1 cellular context compared by ENCODE assay signal in the genomic region with DNA sequence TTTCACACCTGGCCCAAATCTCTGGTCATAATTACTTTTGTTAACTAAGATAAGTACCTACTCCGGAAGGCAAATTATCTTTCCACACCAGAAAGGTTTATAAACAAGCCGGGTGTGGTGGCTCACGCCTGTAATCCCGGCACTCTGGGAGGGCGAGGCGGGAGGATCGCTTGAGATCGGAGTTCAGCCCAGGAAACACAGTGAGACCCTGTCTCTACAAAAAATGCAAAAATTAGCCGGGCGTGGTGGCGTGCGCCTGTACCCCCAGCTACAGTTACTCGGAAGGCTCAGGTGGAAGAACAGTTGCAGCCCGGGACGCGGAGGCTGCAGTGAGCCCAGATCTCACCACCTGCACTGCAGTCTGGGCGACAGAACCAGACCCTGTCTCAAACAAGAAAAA.
TF ChIP-seq lines count a peak whose summit lies in the region.

No MANE protein-coding gene starts in this region.

TF ChIP-seq in HepG2, 621 proteins besides CTCF, POLR2A, EP300 and RAD21 (continued from another document and continues in another):
- no peak for TF ChIP-seq ASH2L (IDR thresholded peaks at IDR 0.05; ENCODE audit: insufficient read length, low read depth, low read length)
- 0 out of 2 replicates have a peak, but pooled peaks have one; percentile 55 for TF ChIP-seq TP53 (CRISPR knock-in tag; conservative IDR thresholded peaks at IDR 0.05)
- no peak for TF ChIP-seq BORCS8-MEF2B (CRISPR knock-in tag; IDR thresholded peaks at IDR 0.05)
- TF ChIP-seq TBX2 (CRISPR knock-in tag; IDR thresholded peaks at IDR 0.05; ENCODE audit: borderline replicate concordance): peak; percentile 57; the same call in 1 of the 2 replicates
- TF ChIP-seq KMT2A (CRISPR knock-in tag; IDR thresholded peaks at IDR 0.05): peak; percentile 85
- TF ChIP-seq, protein P1, sequence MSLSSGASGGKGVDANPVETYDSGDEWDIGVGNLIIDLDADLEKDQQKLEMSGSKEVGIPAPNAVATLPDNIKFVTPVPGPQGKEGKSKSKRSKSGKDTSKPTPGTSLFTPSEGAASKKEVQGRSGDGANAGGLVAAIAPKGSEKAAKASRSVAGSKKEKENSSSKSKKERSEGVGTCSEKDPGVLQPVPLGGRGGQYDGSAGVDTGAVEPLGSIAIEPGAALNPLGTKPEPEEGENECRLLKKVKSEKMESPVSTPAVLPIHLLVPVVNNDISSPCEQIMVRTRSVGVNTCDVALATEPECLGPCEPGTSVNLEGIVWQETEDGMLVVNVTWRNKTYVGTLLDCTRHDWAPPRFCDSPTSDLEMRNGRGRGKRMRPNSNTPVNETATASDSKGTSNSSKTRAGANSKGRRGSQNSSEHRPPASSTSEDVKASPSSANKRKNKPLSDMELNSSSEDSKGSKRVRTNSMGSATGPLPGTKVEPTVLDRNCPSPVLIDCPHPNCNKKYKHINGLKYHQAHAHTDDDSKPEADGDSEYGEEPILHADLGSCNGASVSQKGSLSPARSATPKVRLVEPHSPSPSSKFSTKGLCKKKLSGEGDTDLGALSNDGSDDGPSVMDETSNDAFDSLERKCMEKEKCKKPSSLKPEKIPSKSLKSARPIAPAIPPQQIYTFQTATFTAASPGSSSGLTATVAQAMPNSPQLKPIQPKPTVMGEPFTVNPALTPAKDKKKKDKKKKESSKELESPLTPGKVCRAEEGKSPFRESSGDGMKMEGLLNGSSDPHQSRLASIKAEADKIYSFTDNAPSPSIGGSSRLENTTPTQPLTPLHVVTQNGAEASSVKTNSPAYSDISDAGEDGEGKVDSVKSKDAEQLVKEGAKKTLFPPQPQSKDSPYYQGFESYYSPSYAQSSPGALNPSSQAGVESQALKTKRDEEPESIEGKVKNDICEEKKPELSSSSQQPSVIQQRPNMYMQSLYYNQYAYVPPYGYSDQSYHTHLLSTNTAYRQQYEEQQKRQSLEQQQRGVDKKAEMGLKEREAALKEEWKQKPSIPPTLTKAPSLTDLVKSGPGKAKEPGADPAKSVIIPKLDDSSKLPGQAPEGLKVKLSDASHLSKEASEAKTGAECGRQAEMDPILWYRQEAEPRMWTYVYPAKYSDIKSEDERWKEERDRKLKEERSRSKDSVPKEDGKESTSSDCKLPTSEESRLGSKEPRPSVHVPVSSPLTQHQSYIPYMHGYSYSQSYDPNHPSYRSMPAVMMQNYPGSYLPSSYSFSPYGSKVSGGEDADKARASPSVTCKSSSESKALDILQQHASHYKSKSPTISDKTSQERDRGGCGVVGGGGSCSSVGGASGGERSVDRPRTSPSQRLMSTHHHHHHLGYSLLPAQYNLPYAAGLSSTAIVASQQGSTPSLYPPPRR (CRISPR knock-in tag; IDR thresholded peaks at IDR 0.05; ENCODE audit: borderline replicate concordance): no peak
- TF ChIP-seq JUNB (CRISPR knock-in tag; IDR thresholded peaks at IDR 0.05; ENCODE audit: borderline replicate concordance): no peak
- no peak for TF ChIP-seq ZNF713 (CRISPR knock-in tag; IDR thresholded peaks at IDR 0.05)
- TF ChIP-seq, protein P2, sequence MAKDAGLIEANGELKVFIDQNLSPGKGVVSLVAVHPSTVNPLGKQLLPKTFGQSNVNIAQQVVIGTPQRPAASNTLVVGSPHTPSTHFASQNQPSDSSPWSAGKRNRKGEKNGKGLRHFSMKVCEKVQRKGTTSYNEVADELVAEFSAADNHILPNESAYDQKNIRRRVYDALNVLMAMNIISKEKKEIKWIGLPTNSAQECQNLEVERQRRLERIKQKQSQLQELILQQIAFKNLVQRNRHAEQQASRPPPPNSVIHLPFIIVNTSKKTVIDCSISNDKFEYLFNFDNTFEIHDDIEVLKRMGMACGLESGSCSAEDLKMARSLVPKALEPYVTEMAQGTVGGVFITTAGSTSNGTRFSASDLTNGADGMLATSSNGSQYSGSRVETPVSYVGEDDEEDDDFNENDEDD (CRISPR knock-in tag; IDR thresholded peaks at IDR 0.05; ENCODE audit: borderline replicate concordance): no peak
- 0 out of 2 replicates have a peak, but pooled peaks have one; percentile 39 for TF ChIP-seq KDM2A (CRISPR knock-in tag; IDR thresholded peaks at IDR 0.05; ENCODE audit: borderline replicate concordance, low read depth)
- no peak for TF ChIP-seq ZNF225 (CRISPR knock-in tag; IDR thresholded peaks at IDR 0.05)
- TF ChIP-seq, protein P3, sequence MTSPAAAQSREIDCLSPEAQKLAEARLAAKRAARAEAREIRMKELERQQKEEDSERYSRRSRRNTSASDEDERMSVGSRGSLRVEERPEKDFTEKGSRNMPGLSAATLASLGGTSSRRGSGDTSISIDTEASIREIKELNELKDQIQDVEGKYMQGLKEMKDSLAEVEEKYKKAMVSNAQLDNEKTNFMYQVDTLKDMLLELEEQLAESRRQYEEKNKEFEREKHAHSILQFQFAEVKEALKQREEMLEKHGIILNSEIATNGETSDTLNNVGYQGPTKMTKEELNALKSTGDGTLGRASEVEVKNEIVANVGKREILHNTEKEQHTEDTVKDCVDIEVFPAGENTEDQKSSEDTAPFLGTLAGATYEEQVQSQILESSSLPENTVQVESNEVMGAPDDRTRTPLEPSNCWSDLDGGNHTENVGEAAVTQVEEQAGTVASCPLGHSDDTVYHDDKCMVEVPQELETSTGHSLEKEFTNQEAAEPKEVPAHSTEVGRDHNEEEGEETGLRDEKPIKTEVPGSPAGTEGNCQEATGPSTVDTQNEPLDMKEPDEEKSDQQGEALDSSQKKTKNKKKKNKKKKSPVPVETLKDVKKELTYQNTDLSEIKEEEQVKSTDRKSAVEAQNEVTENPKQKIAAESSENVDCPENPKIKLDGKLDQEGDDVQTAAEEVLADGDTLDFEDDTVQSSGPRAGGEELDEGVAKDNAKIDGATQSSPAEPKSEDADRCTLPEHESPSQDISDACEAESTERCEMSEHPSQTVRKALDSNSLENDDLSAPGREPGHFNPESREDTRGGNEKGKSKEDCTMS (CRISPR knock-in tag; conservative IDR thresholded peaks at IDR 0.05): no peak
- peak in 1 of 2 experiments; percentile 29; a peak in 1 of 4 replicates for TF ChIP-seq KLF16 (CRISPR knock-in tag; IDR thresholded peaks at IDR 0.05)
- no peak for TF ChIP-seq REL (CRISPR knock-in tag; conservative IDR thresholded peaks at IDR 0.05)
- 0 out of 2 replicates have a peak, but pooled peaks have one; percentile 27 for TF ChIP-seq SIN3A (IDR thresholded peaks at IDR 0.05; ENCODE audit: borderline replicate concordance, low read depth, low read length)
- 0 out of 2 replicates have a peak, but pooled peaks have one; percentile 19 for TF ChIP-seq ETV5 (CRISPR knock-in tag; IDR thresholded peaks at IDR 0.05; ENCODE audit: borderline replicate concordance)
- TF ChIP-seq ZNF720 (CRISPR knock-in tag; IDR thresholded peaks at IDR 0.05): no peak
- TF ChIP-seq ESRRA (CRISPR knock-in tag; IDR thresholded peaks at IDR 0.05; ENCODE audit: low read depth): no peak
- no peak for TF ChIP-seq PAWR (CRISPR knock-in tag; IDR thresholded peaks at IDR 0.05; ENCODE audit: borderline replicate concordance)
- TF ChIP-seq, protein P4, sequence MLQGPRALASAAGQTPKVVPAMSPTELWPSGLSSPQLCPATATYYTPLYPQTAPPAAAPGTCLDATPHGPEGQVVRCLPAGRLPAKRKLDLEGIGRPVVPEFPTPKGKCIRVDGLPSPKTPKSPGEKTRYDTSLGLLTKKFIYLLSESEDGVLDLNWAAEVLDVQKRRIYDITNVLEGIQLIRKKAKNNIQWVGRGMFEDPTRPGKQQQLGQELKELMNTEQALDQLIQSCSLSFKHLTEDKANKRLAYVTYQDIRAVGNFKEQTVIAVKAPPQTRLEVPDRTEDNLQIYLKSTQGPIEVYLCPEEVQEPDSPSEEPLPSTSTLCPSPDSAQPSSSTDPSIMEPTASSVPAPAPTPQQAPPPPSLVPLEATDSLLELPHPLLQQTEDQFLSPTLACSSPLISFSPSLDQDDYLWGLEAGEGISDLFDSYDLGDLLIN (CRISPR knock-in tag; IDR thresholded peaks at IDR 0.05; ENCODE audit: borderline replicate concordance): no peak
- no peak for TF ChIP-seq ZNF781 (CRISPR knock-in tag; IDR thresholded peaks at IDR 0.05; ENCODE audit: borderline replicate concordance, not compliant biosample characterization)
- no peak for TF ChIP-seq SOX6 (IDR thresholded peaks at IDR 0.05)
- TF ChIP-seq SOX6 (CRISPR knock-in tag; IDR thresholded peaks at IDR 0.05): no peak
- peak; percentile 64; the same call in 1 of the 2 replicates for TF ChIP-seq ZSCAN31 (CRISPR knock-in tag; IDR thresholded peaks at IDR 0.05; ENCODE audit: low read depth)
- TF ChIP-seq ETV6 (CRISPR knock-in tag; conservative IDR thresholded peaks at IDR 0.05): 0 out of 2 replicates have a peak, but pooled peaks have one; percentile 53
- peak; percentile 99 for TF ChIP-seq ZNF460 (CRISPR knock-in tag; IDR thresholded peaks at IDR 0.05; ENCODE audit: borderline replicate concordance)
- TF ChIP-seq LCORL (IDR thresholded peaks at IDR 0.05): no peak
- TF ChIP-seq LCORL (CRISPR knock-in tag; IDR thresholded peaks at IDR 0.05): no peak
- TF ChIP-seq, protein P5, sequence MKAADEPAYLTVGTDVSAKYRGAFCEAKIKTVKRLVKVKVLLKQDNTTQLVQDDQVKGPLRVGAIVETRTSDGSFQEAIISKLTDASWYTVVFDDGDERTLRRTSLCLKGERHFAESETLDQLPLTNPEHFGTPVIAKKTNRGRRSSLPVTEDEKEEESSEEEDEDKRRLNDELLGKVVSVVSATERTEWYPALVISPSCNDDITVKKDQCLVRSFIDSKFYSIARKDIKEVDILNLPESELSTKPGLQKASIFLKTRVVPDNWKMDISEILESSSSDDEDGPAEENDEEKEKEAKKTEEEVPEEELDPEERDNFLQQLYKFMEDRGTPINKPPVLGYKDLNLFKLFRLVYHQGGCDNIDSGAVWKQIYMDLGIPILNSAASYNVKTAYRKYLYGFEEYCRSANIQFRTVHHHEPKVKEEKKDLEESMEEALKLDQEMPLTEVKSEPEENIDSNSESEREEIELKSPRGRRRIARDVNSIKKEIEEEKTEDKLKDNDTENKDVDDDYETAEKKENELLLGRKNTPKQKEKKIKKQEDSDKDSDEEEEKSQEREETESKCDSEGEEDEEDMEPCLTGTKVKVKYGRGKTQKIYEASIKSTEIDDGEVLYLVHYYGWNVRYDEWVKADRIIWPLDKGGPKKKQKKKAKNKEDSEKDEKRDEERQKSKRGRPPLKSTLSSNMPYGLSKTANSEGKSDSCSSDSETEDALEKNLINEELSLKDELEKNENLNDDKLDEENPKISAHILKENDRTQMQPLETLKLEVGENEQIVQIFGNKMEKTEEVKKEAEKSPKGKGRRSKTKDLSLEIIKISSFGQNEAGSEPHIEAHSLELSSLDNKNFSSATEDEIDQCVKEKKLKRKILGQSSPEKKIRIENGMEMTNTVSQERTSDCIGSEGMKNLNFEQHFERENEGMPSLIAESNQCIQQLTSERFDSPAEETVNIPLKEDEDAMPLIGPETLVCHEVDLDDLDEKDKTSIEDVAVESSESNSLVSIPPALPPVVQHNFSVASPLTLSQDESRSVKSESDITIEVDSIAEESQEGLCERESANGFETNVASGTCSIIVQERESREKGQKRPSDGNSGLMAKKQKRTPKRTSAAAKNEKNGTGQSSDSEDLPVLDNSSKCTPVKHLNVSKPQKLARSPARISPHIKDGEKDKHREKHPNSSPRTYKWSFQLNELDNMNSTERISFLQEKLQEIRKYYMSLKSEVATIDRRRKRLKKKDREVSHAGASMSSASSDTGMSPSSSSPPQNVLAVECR (CRISPR knock-in tag; IDR thresholded peaks at IDR 0.05; ENCODE audit: borderline replicate concordance): peak; percentile 35; the same call in 1 of the 2 replicates
- no peak for TF ChIP-seq CEBPG (CRISPR knock-in tag; IDR thresholded peaks at IDR 0.05)
- TF ChIP-seq ZZZ3 (CRISPR knock-in tag; IDR thresholded peaks at IDR 0.05; ENCODE audit: borderline replicate concordance): no peak
- TF ChIP-seq, protein P6, sequence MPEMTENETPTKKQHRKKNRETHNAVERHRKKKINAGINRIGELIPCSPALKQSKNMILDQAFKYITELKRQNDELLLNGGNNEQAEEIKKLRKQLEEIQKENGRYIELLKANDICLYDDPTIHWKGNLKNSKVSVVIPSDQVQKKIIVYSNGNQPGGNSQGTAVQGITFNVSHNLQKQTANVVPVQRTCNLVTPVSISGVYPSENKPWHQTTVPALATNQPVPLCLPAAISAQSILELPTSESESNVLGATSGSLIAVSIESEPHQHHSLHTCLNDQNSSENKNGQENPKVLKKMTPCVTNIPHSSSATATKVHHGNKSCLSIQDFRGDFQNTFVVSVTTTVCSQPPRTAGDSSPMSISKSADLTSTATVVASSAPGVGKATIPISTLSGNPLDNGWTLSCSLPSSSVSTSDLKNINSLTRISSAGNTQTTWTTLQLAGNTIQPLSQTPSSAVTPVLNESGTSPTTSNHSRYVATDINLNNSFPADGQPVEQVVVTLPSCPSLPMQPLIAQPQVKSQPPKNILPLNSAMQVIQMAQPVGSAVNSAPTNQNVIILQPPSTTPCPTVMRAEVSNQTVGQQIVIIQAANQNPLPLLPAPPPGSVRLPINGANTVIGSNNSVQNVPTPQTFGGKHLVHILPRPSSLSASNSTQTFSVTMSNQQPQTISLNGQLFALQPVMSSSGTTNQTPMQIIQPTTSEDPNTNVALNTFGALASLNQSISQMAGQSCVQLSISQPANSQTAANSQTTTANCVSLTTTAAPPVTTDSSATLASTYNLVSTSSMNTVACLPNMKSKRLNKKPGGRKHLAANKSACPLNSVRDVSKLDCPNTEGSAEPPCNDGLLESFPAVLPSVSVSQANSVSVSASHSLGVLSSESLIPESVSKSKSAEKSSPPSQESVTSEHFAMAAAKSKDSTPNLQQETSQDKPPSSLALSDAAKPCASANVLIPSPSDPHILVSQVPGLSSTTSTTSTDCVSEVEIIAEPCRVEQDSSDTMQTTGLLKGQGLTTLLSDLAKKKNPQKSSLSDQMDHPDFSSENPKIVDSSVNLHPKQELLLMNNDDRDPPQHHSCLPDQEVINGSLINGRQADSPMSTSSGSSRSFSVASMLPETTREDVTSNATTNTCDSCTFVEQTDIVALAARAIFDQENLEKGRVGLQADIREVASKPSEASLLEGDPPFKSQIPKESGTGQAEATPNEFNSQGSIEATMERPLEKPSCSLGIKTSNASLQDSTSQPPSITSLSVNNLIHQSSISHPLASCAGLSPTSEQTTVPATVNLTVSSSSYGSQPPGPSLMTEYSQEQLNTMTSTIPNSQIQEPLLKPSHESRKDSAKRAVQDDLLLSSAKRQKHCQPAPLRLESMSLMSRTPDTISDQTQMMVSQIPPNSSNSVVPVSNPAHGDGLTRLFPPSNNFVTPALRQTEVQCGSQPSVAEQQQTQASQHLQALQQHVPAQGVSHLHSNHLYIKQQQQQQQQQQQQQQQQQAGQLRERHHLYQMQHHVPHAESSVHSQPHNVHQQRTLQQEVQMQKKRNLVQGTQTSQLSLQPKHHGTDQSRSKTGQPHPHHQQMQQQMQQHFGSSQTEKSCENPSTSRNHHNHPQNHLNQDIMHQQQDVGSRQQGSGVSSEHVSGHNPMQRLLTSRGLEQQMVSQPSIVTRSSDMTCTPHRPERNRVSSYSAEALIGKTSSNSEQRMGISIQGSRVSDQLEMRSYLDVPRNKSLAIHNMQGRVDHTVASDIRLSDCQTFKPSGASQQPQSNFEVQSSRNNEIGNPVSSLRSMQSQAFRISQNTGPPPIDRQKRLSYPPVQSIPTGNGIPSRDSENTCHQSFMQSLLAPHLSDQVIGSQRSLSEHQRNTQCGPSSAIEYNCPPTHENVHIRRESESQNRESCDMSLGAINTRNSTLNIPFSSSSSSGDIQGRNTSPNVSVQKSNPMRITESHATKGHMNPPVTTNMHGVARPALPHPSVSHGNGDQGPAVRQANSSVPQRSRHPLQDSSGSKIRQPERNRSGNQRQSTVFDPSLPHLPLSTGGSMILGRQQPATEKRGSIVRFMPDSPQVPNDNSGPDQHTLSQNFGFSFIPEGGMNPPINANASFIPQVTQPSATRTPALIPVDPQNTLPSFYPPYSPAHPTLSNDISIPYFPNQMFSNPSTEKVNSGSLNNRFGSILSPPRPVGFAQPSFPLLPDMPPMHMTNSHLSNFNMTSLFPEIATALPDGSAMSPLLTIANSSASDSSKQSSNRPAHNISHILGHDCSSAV (CRISPR knock-in tag; IDR thresholded peaks at IDR 0.05; ENCODE audit: borderline replicate concordance): no peak
- no peak for TF ChIP-seq KDM5A (IDR thresholded peaks at IDR 0.05; ENCODE audit: borderline replicate concordance, low read length)
